ENCODE assay signal across 8 cellular contexts in genomic region chr12:56633465-56634241, GRCh38. TPM values are rescaled to one million over a fixed set of nuclear protein-coding genes. Genes with fewer than 3 reads are reported as not detected.
DNase-seq lines count a peak whose midpoint lies in the region; ATAC-seq and TF ChIP-seq lines count a peak whose summit lies in the region.

No MANE protein-coding gene starts in this region.

- no peaks in the 10 kb centered on the region for H3K9me3 ChIP-seq in right atrium auricular region
- H3K9me3 ChIP-seq in mammary epithelial cell (replicated peaks; ENCODE audit: insufficient read depth, low read length), result no peaks in the 10 kb centered on the region
- no peaks in the 10 kb centered on the region for H3K9me3 ChIP-seq in mesodermal cell (ENCODE audit: control insufficient read depth, low read length)
- H3K9me3 ChIP-seq in vagina, result no peaks in the 10 kb centered on the region

- H3K27me3 ChIP-seq in right atrium auricular region (no peaks in the 10 kb centered on the region), mammary epithelial cell (ENCODE audit: insufficient read depth, low read length) (no peaks in the 10 kb centered on the region), vagina (no peaks in the 10 kb centered on the region)

- H3K4me2 ChIP-seq in mammary epithelial cell (ENCODE audit: insufficient read depth, low read depth, low read length), result peak overlapping the region; percentile 86

- dilution Hi-C loops in mammary epithelial cell (cut with HindIII; ENCODE audit: low sequenced_read_pairs), result no loop called here

- H3K4me3 ChIP-seq in right atrium auricular region, result peak overlapping the region; percentile 80 to 88
- H3K4me3 ChIP-seq in mammary epithelial cell (replicated peaks in 1 of 3; ENCODE audit: insufficient read depth in 1 of 3, low read depth in 2 of 3, low read length in 3 of 3), result peak overlapping the region; percentile 68 to 85 (median 82)
- H3K4me3 ChIP-seq in mesodermal cell (ENCODE audit: extremely low read depth, insufficient read depth, low read length, poor library complexity, severe bottlenecking), result peak overlapping the region; percentile 65
- H3K4me3 ChIP-seq in vagina, result peak overlapping the region; percentile 74 to 94

- CTCF ChIA-PET in mammary epithelial cell (lab: Charles Lee; ENCODE audit: low non-redundant PET), result no interaction called here

- peak overlapping the region; percentile 74 for H2AFZ ChIP-seq in mammary epithelial cell (ENCODE audit: low read depth, low read length)

- ATAC-seq in Right ventricle myocardium superior (ENCODE audit: poor library complexity) (no peak), HG03460 (IDR thresholded peaks at IDR 0.05; ENCODE audit: unreplicated experiment) (no peak)

- peak overlapping the region; percentile 85 for H3K9ac ChIP-seq in mammary epithelial cell (ENCODE audit: insufficient read depth, low read length)

- H3K27ac ChIP-seq in right atrium auricular region, result peak overlapping the region; percentile 91 to 94
- peak overlapping the region; percentile 69 for H3K27ac ChIP-seq in mammary epithelial cell (ENCODE audit: insufficient read depth, low read depth, low read length)
- H3K27ac ChIP-seq in mesodermal cell (ENCODE audit: low read depth, low read length, severe bottlenecking), result no peak overlapping the region
- peak overlapping the region; percentile 100 for H3K27ac ChIP-seq in vagina

- H3K36me3 ChIP-seq in right atrium auricular region (peaks cover 12% of the 10 kb centered on the region), mammary epithelial cell (ENCODE audit: insufficient read depth, low read length) (peaks cover 8% of the 10 kb centered on the region), mesodermal cell (ENCODE audit: control insufficient read depth, insufficient read depth, low read length) (peaks cover 12% of the 10 kb centered on the region), vagina (peaks cover 0 to 11% of the 10 kb centered on the region in 2 donors)

- in situ Hi-C loops in mammary epithelial cell (cut with MboI; ENCODE audit: low sequenced_read_pairs in 2 of 2), result loop anchor here in 1 of 2 donors (10.0 kb wide), 1 partner anchor 109 kb away; the partner anchor contains the start of gene RBMS2

- H3K4me1 ChIP-seq in right atrium auricular region (peaks cover 0 to 62% of the 10 kb centered on the region in 2 donors), mammary epithelial cell (ENCODE audit: insufficient read depth, low read length) (peaks cover 33% of the 10 kb centered on the region), mesodermal cell (ENCODE audit: control insufficient read depth, insufficient read depth, low read length, poor library complexity, severe bottlenecking) (peaks cover 37% of the 10 kb centered on the region), vagina (peaks cover 63% of the 10 kb centered on the region)

- TF ChIP-seq POLR2A in vagina (IDR thresholded peaks at IDR 0.05), result no peak

- H4K20me1 ChIP-seq in mammary epithelial cell (ENCODE audit: insufficient read depth, low read length), result no peaks in the 10 kb centered on the region

- WGBS in mammary epithelial cell (ENCODE audit: low coverage, missing lambda C conversion rate), result 40% methylated on average over 11 of the region's 13 CpGs
- WGBS in mesodermal cell (ENCODE audit: insufficient coverage in 2 of 2), 2 experiments, result 56 to 57% methylated on average over 9 to 12 of the region's 13 CpGs

- intact Hi-C loops in Right ventricle myocardium superior (cut with DNase I) (loop anchor here (10.0 kb wide), 1 partner anchor 119 kb away; no protein-coding TSS in a partner anchor), mammary epithelial cell (cut with micrococcal nuclease) (loop anchor here (10.0 kb wide), 1 partner anchor 351 kb away; no protein-coding TSS in a partner anchor), vagina (cut with DNase I) (loop anchor here (10.0 kb wide), 1 partner anchor 119 kb away; no protein-coding TSS in a partner anchor)

- DNase-seq in right atrium auricular region (ENCODE audit: low spot score) (no peak), Right ventricle myocardium superior (no peak), mammary epithelial cell (no peak), vagina (ENCODE audit: extremely low spot score in 2 of 2) (no peak), NCI-H510A treated with DMSO at 0.1 percent for 48 hours (lab: John Stamatoyannopoulos, UW) (no peak), Ammon's horn (ENCODE audit: low spot score) (no peak)

- no TSS peak for BruUV-seq in mammary epithelial cell (replicated peaks; lab: Mats Ljungman, UMichigan)

- TF ChIP-seq CTCF in right atrium auricular region (IDR thresholded peaks at IDR 0.05) (no peak), mammary epithelial cell (conservative IDR thresholded peaks at IDR 0.05 in 1 of 2, IDR thresholded peaks at IDR 0.05 in 1 of 2; ENCODE audit: extremely low read depth in 1 of 2, insufficient read depth in 1 of 2, low read depth in 1 of 2, low read length in 2 of 2) (no peak), vagina (IDR thresholded peaks at IDR 0.05) (no peak)

- H3K79me2 ChIP-seq in mammary epithelial cell (ENCODE audit: insufficient read depth, low read length), result peaks cover 72% of the 10 kb centered on the region

RNA-seq across cellular contexts. Expression of gene BAZ2A, which starts 3.5 kb away (rescaled TPM):
- 10 to 100 TPM; 38.6 to 42.7 TPM for total RNA-seq in right atrium auricular region
- total RNA-seq in Right ventricle myocardium superior, result 28.5 TPM
- total RNA-seq in mammary epithelial cell, result 10 to 100 TPM; 41.7 to 89.3 TPM
- polyA plus RNA-seq in mammary epithelial cell, result 43.8 TPM
- polyA minus RNA-seq in mammary epithelial cell, result 120 TPM
- polyA plus RNA-seq in mesodermal cell (2013, experiment 1 of 2), result 127 TPM
- 95.9 TPM for polyA plus RNA-seq in mesodermal cell (2013, experiment 2 of 2)
- 92.8 TPM for total RNA-seq in vagina

RNA-seq across cellular contexts. Expression of gene ATP5F1B, which starts 12.1 kb away (rescaled TPM):
- total RNA-seq in right atrium auricular region (1,000 to 10,000 TPM; 1,028 to 1,860 TPM), Right ventricle myocardium superior (3,077 TPM), mammary epithelial cell (100 to 1,000 TPM; 374 to 617 TPM), vagina (405 TPM)
- polyA plus RNA-seq in mammary epithelial cell, result 1,026 TPM
- polyA minus RNA-seq in mammary epithelial cell, result 1,503 TPM
- 803 TPM for polyA plus RNA-seq in mesodermal cell (2013, experiment 1 of 2)
- 755 TPM for polyA plus RNA-seq in mesodermal cell (2013, experiment 2 of 2)

RNA-seq across cellular contexts. Expression of gene PTGES3, which starts 54.4 kb away (rescaled TPM):
- total RNA-seq in right atrium auricular region, result 10 to 100 TPM; 69.6 to 71.1 TPM
- total RNA-seq in Right ventricle myocardium superior, result 132 TPM
- 100 to 1,000 TPM in 1 of 2 donors, 10 to 100 TPM in 1; 63.5 to 197 TPM for total RNA-seq in mammary epithelial cell
- polyA plus RNA-seq in mammary epithelial cell, result 85.2 TPM
- 76.3 TPM for polyA minus RNA-seq in mammary epithelial cell
- polyA plus RNA-seq in mesodermal cell (2013, experiment 1 of 2), result 279 TPM
- 307 TPM for polyA plus RNA-seq in mesodermal cell (2013, experiment 2 of 2)
- total RNA-seq in vagina, result 81.0 TPM
